16 cellular contexts compared by ENCODE assay signal in the genomic region with DNA sequence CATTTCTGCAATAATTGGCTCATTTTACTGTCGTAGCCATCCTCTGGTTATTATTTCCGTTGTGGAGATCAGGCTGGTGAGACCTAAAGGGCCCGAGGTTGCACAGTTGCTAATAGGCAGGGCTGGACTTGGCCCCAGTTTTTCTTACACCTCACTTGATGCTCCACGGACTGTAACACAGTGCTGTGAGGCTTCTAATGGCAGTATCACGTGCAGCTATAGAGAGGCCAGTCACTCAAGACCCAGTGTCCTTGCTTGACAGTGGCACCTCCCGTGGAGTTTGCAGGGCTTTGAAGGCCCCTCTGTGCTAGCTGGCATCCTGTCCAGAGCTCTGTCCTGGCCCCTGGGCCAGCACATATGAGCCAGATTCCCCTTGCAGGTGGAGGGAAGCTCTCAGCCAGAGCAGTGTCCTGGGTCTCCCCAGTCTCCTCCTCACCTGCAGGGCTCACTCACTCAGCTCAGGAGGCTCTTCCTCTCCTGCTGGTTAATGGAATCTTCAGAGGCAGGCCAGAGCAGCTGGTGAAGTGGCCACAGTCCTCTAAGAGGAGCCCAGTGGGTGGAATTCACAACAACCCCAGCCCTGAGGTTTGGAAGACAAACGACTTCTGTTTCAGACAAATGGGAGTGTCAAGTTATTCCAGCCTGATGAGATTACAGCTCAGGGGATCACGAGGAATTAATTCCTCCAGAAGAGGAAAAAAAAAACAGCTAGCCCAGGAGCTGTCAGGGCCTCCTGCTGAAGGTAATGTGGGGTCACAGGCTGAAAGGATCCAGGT.
DNase-seq lines count a peak whose midpoint lies in the region; ATAC-seq and TF ChIP-seq lines count a peak whose summit lies in the region.
"Had no signal": no experiment of that assay in that cellular context is flagged by ENCODE, and none has a peak within 500 bp of the region (broad histone marks: within the 10 kb centered on the region; RNA-seq: fewer than 3 reads in every experiment).

No MANE protein-coding gene starts in this region.

- no peak overlapping the region for H2BK15ac ChIP-seq in mesenchymal stem cell (ENCODE audit: low read depth, poor library complexity, severe bottlenecking)

- TF ChIP-seq POLR2A in esophagus squamous epithelium (IDR thresholded peaks at IDR 0.05): no peak

- DNase-seq in NCI-H146 (lab: John Stamatoyannopoulos, UW) (peak; percentile 79), NCI-H82 treated with DMSO at 0.1 percent for 48 hours (lab: John Stamatoyannopoulos, UW; ENCODE audit: unreplicated experiment) (peak; percentile 97), esophagus squamous epithelium (lab: John Stamatoyannopoulos, UW) (no peak), retinal pigment epithelial cell (ENCODE audit: low read depth) (peak; percentile 85), mesenchymal stem cell (no peak), medulla oblongata (ENCODE audit: extremely low spot score) (no peak), superior temporal gyrus (ENCODE audit: extremely low spot score) (no peak)
- DNase-seq: activated naive CD4-positive, alpha-beta T cell treated with anti-CD3 and anti-CD28 coated beads, Interleukin-2, amount 10 ng/mL, durations not matched to agents 7 days and 5 days; DMS53; effector CD4-positive, alpha-beta T cell; foreskin fibroblast; left ventricle myocardium superior; NCI-H2081; stimulated activated CD4-positive, alpha-beta T cell treated with anti-CD3 and anti-CD28 coated beads, Interleukin-2, amount 100 ng/mL, for 24 hours had no signal

- H3K4me3 ChIP-seq in esophagus squamous epithelium: no peak overlapping the region
- H3K4me3 ChIP-seq in retinal pigment epithelial cell (ENCODE audit: low read length): no peak overlapping the region
- H3K4me3 ChIP-seq in mesenchymal stem cell (ENCODE audit: insufficient read depth in 1 of 2, low read depth in 1 of 2, low read length in 2 of 2): no peak overlapping the region
- H3K4me3 ChIP-seq: SJSA1 had no signal

- H2BK120ac ChIP-seq in mesenchymal stem cell (ENCODE audit: low read depth, low read length): no peak overlapping the region

- H2AFZ ChIP-seq in mesenchymal stem cell (ENCODE audit: low read depth, low read length): no peak overlapping the region

- H3K18ac ChIP-seq in mesenchymal stem cell (ENCODE audit: low read depth in 1 of 2, low read length in 2 of 2): no peak overlapping the region

- H3K4me2 ChIP-seq in mesenchymal stem cell (ENCODE audit: low read length, poor library complexity, severe bottlenecking): no peak overlapping the region

- peak overlapping the region in 3 of 4 donors; percentile 12 to 38 (median 32) for H3K27ac ChIP-seq in esophagus squamous epithelium
- H3K27ac ChIP-seq in mesenchymal stem cell (ENCODE audit: low read length, poor library complexity, severe bottlenecking): no peak overlapping the region
- H3K27ac ChIP-seq: SJSA1 had no signal

- no peak overlapping the region for H4K8ac ChIP-seq in mesenchymal stem cell (ENCODE audit: low read length)

- H3K27me3 ChIP-seq in esophagus squamous epithelium (no peaks in the 10 kb centered on the region), mesenchymal stem cell (ENCODE audit: control insufficient read depth in 1 of 2, insufficient read depth in 1 of 2, low read length in 2 of 2) (peaks cover 0 to 11% of the 10 kb centered on the region in 2 experiments)
- H3K27me3 ChIP-seq: SJSA1 had no signal

- no peak overlapping the region for H4K91ac ChIP-seq in mesenchymal stem cell (ENCODE audit: low read length)

- H3K9me3 ChIP-seq in esophagus squamous epithelium: peaks cover 0 to 7% (median 0%) of the 10 kb centered on the region in 3 donors
- H3K9me3 ChIP-seq in mesenchymal stem cell (ENCODE audit: control insufficient read depth, low read length): peaks cover 9% of the 10 kb centered on the region
- H3K9me3 ChIP-seq: SJSA1 had no signal

- 53 to 55% methylated on average over 5 to 8 of the region's 8 CpGs for whole genome bisulfite sequencing in esophagus squamous epithelium, 2 donors
- WGBS in mesenchymal stem cell: 74% methylated on average over 8 of the region's 8 CpGs

- H2BK12ac ChIP-seq in mesenchymal stem cell (ENCODE audit: low read length in 2 of 2): no peak overlapping the region

- H2AK5ac ChIP-seq in mesenchymal stem cell (ENCODE audit: low read length, severe bottlenecking): no peak overlapping the region

- intact Hi-C loops in esophagus squamous epithelium (cut with DNase I): no loop called here

- no peak overlapping the region for H3K14ac ChIP-seq in mesenchymal stem cell (ENCODE audit: low read length in 2 of 2)

- no peak overlapping the region for H2BK5ac ChIP-seq in mesenchymal stem cell (ENCODE audit: low read depth, low read length, poor library complexity, severe bottlenecking)

- H3K9ac ChIP-seq in mesenchymal stem cell (ENCODE audit: low read length): no peak overlapping the region

- ATAC-seq in GM18502 (IDR thresholded peaks at IDR 0.05; ENCODE audit: poor library complexity, unreplicated experiment): no peak
- ATAC-seq: left ventricle myocardium superior had no signal

- no peaks in the 10 kb centered on the region for H3K36me3 ChIP-seq in esophagus squamous epithelium
- H3K36me3 ChIP-seq in mesenchymal stem cell (ENCODE audit: control insufficient read depth in 1 of 2, insufficient read depth in 2 of 2, low read depth in 1 of 2, low read length in 2 of 2): no peaks in the 10 kb centered on the region
- H3K36me3 ChIP-seq: SJSA1 had no signal

- no peaks in the 10 kb centered on the region for H3K79me1 ChIP-seq in mesenchymal stem cell (replicated peaks; ENCODE audit: low read length, poor library complexity, severe bottlenecking)

- H3K4ac ChIP-seq in mesenchymal stem cell (ENCODE audit: low read depth in 1 of 2, low read length in 2 of 2): no peak overlapping the region

- TF ChIP-seq CTCF in esophagus squamous epithelium (IDR thresholded peaks at IDR 0.05): no peak
- TF ChIP-seq CTCF in retinal pigment epithelial cell (conservative IDR thresholded peaks at IDR 0.05; ENCODE audit: low read depth, low read length): no peak

- H3K4me1 ChIP-seq in esophagus squamous epithelium: peaks cover 0 to 25% (median 0%) of the 10 kb centered on the region in 3 donors
- no peaks in the 10 kb centered on the region for H3K4me1 ChIP-seq in mesenchymal stem cell (ENCODE audit: control insufficient read depth, insufficient read depth, low read depth, low read length)
- H3K4me1 ChIP-seq: SJSA1 had no signal

- H3K23ac ChIP-seq in mesenchymal stem cell (ENCODE audit: low read length in 2 of 2): no peak overlapping the region

Comparison
In these comparisons a context has a peak if more than half of its experiments do, and no peak if none do; other contexts are left out.
1. DNase-seq: peak in NCI-H146 (single experiment), NCI-H82 treated with DMSO at 0.1 percent for 48 hours (single experiment) and retinal pigment epithelial cell (single experiment); none in esophagus squamous epithelium (single experiment), mesenchymal stem cell (single experiment), medulla oblongata (single experiment) and superior temporal gyrus (single experiment).